1 cellular context compared by ENCODE assay signal in the genomic region with DNA sequence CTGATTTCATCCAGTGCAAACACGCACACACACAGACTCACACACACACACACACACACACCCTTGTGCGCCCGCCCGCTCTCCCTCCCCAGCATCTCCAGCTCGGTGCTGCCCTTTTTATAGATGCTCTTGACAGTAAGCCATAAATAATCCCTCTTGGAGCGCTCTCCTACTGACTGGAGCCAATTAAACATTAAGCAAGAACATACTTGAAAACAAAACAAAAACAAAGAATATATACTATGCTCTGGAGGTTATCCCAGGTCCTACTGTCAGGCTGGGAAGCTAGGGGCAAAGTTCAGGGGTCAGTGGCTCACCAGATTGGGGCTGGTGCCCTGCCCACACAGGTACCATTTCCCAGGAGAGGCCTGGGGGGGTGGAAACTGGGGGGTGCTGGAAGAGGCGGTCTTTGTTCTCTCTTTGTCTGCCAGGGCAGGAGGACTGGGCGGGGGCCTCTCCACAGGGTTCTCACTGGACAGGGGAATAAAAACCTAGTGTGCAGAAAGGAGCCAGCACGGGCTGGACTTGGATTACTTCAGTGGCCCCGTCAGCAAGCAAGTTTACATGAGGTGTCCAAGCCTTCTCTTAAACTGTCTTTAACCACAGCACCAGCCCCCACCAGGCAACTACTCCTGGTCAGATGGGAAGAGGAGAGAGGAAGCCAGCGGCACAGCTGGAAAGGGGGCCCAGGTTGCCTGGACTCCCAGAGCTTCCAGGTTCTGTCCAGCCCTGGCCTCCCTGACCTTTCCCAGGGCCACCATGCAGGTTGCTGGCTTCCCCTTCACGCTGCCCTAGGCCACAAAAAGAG.
TF ChIP-seq lines count a peak whose summit lies in the region.

No MANE protein-coding gene starts in this region.

TF ChIP-seq in HepG2, 621 proteins besides CTCF, POLR2A, EP300 and RAD21 (continued from another document and continues in another):
- TF ChIP-seq, protein P1, sequence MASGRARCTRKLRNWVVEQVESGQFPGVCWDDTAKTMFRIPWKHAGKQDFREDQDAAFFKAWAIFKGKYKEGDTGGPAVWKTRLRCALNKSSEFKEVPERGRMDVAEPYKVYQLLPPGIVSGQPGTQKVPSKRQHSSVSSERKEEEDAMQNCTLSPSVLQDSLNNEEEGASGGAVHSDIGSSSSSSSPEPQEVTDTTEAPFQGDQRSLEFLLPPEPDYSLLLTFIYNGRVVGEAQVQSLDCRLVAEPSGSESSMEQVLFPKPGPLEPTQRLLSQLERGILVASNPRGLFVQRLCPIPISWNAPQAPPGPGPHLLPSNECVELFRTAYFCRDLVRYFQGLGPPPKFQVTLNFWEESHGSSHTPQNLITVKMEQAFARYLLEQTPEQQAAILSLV (CRISPR knock-in tag; IDR thresholded peaks at IDR 0.05; ENCODE audit: borderline replicate concordance): no peak
- TF ChIP-seq, protein P2, sequence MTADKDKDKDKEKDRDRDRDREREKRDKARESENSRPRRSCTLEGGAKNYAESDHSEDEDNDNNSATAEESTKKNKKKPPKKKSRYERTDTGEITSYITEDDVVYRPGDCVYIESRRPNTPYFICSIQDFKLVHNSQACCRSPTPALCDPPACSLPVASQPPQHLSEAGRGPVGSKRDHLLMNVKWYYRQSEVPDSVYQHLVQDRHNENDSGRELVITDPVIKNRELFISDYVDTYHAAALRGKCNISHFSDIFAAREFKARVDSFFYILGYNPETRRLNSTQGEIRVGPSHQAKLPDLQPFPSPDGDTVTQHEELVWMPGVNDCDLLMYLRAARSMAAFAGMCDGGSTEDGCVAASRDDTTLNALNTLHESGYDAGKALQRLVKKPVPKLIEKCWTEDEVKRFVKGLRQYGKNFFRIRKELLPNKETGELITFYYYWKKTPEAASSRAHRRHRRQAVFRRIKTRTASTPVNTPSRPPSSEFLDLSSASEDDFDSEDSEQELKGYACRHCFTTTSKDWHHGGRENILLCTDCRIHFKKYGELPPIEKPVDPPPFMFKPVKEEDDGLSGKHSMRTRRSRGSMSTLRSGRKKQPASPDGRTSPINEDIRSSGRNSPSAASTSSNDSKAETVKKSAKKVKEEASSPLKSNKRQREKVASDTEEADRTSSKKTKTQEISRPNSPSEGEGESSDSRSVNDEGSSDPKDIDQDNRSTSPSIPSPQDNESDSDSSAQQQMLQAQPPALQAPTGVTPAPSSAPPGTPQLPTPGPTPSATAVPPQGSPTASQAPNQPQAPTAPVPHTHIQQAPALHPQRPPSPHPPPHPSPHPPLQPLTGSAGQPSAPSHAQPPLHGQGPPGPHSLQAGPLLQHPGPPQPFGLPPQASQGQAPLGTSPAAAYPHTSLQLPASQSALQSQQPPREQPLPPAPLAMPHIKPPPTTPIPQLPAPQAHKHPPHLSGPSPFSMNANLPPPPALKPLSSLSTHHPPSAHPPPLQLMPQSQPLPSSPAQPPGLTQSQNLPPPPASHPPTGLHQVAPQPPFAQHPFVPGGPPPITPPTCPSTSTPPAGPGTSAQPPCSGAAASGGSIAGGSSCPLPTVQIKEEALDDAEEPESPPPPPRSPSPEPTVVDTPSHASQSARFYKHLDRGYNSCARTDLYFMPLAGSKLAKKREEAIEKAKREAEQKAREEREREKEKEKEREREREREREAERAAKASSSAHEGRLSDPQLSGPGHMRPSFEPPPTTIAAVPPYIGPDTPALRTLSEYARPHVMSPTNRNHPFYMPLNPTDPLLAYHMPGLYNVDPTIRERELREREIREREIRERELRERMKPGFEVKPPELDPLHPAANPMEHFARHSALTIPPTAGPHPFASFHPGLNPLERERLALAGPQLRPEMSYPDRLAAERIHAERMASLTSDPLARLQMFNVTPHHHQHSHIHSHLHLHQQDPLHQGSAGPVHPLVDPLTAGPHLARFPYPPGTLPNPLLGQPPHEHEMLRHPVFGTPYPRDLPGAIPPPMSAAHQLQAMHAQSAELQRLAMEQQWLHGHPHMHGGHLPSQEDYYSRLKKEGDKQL (CRISPR knock-in tag; IDR thresholded peaks at IDR 0.05; ENCODE audit: low read depth): no peak
- no peak for TF ChIP-seq ZBTB20 (CRISPR knock-in tag; IDR thresholded peaks at IDR 0.05; ENCODE audit: borderline replicate concordance, low read depth)
- no peak for TF ChIP-seq ZNF616 (CRISPR knock-in tag; IDR thresholded peaks at IDR 0.05; ENCODE audit: low read depth)
- TF ChIP-seq, protein P3, sequence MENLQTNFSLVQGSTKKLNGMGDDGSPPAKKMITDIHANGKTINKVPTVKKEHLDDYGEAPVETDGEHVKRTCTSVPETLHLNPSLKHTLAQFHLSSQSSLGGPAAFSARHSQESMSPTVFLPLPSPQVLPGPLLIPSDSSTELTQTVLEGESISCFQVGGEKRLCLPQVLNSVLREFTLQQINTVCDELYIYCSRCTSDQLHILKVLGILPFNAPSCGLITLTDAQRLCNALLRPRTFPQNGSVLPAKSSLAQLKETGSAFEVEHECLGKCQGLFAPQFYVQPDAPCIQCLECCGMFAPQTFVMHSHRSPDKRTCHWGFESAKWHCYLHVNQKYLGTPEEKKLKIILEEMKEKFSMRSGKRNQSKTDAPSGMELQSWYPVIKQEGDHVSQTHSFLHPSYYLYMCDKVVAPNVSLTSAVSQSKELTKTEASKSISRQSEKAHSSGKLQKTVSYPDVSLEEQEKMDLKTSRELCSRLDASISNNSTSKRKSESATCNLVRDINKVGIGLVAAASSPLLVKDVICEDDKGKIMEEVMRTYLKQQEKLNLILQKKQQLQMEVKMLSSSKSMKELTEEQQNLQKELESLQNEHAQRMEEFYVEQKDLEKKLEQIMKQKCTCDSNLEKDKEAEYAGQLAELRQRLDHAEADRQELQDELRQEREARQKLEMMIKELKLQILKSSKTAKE (CRISPR knock-in tag; IDR thresholded peaks at IDR 0.05; ENCODE audit: borderline replicate concordance): peak; percentile 54; the same call in 1 of the 2 replicates
- no peak for TF ChIP-seq REL (CRISPR knock-in tag; conservative IDR thresholded peaks at IDR 0.05)
- no peak for TF ChIP-seq DNMT3B (CRISPR knock-in tag; conservative IDR thresholded peaks at IDR 0.05)
- TF ChIP-seq, protein P4, sequence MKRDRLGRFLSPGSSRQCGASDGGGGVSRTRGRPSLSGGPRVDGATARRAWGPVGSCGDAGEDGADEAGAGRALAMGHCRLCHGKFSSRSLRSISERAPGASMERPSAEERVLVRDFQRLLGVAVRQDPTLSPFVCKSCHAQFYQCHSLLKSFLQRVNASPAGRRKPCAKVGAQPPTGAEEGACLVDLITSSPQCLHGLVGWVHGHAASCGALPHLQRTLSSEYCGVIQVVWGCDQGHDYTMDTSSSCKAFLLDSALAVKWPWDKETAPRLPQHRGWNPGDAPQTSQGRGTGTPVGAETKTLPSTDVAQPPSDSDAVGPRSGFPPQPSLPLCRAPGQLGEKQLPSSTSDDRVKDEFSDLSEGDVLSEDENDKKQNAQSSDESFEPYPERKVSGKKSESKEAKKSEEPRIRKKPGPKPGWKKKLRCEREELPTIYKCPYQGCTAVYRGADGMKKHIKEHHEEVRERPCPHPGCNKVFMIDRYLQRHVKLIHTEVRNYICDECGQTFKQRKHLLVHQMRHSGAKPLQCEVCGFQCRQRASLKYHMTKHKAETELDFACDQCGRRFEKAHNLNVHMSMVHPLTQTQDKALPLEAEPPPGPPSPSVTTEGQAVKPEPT (CRISPR knock-in tag; IDR thresholded peaks at IDR 0.05; ENCODE audit: low read depth): 0 out of 2 replicates have a peak, but pooled peaks have one; percentile 30
- TF ChIP-seq ZNF383 (CRISPR knock-in tag; IDR thresholded peaks at IDR 0.05; ENCODE audit: borderline replicate concordance): no peak
- TF ChIP-seq RARG (CRISPR knock-in tag; IDR thresholded peaks at IDR 0.05; ENCODE audit: low read depth): 0 out of 2 replicates have a peak, but pooled peaks have one; percentile 71
- no peak for TF ChIP-seq ZKSCAN8 (CRISPR knock-in tag; IDR thresholded peaks at IDR 0.05; ENCODE audit: borderline replicate concordance)
- no peak for TF ChIP-seq ZNF138 (CRISPR knock-in tag; IDR thresholded peaks at IDR 0.05; ENCODE audit: low read depth)
- TF ChIP-seq, protein P5, sequence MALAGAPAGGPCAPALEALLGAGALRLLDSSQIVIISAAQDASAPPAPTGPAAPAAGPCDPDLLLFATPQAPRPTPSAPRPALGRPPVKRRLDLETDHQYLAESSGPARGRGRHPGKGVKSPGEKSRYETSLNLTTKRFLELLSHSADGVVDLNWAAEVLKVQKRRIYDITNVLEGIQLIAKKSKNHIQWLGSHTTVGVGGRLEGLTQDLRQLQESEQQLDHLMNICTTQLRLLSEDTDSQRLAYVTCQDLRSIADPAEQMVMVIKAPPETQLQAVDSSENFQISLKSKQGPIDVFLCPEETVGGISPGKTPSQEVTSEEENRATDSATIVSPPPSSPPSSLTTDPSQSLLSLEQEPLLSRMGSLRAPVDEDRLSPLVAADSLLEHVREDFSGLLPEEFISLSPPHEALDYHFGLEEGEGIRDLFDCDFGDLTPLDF (CRISPR knock-in tag; IDR thresholded peaks at IDR 0.05): no peak
- TF ChIP-seq SMAD1 (CRISPR knock-in tag; IDR thresholded peaks at IDR 0.05; ENCODE audit: borderline replicate concordance, low read depth): no peak
- TF ChIP-seq, protein P6, sequence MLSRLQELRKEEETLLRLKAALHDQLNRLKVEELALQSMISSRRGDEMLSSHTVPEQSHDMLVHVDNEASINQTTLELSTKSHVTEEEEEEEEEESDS (CRISPR knock-in tag; IDR thresholded peaks at IDR 0.05; ENCODE audit: borderline replicate concordance): no peak; the same call in 1 of the 2 replicates
- TF ChIP-seq MATR3 (CRISPR knock-in tag; IDR thresholded peaks at IDR 0.05): no peak
- no peak for TF ChIP-seq MTF2 (CRISPR knock-in tag; IDR thresholded peaks at IDR 0.05; ENCODE audit: borderline replicate concordance)
- no peak for TF ChIP-seq ZNF17 (CRISPR knock-in tag; IDR thresholded peaks at IDR 0.05)
- no peak for TF ChIP-seq ZNF496 (CRISPR knock-in tag; IDR thresholded peaks at IDR 0.05; ENCODE audit: insufficient replicate concordance)
- peak; percentile 91 for TF ChIP-seq ZEB1 (IDR thresholded peaks at IDR 0.05; ENCODE audit: insufficient replicate concordance, low read depth)
- TF ChIP-seq, protein P7, sequence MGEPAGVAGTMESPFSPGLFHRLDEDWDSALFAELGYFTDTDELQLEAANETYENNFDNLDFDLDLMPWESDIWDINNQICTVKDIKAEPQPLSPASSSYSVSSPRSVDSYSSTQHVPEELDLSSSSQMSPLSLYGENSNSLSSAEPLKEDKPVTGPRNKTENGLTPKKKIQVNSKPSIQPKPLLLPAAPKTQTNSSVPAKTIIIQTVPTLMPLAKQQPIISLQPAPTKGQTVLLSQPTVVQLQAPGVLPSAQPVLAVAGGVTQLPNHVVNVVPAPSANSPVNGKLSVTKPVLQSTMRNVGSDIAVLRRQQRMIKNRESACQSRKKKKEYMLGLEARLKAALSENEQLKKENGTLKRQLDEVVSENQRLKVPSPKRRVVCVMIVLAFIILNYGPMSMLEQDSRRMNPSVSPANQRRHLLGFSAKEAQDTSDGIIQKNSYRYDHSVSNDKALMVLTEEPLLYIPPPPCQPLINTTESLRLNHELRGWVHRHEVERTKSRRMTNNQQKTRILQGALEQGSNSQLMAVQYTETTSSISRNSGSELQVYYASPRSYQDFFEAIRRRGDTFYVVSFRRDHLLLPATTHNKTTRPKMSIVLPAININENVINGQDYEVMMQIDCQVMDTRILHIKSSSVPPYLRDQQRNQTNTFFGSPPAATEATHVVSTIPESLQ (CRISPR knock-in tag; conservative IDR thresholded peaks at IDR 0.05): no peak
- peak; percentile 49; the same call in 1 of the 2 replicates for TF ChIP-seq DPF2 (CRISPR knock-in tag; IDR thresholded peaks at IDR 0.05; ENCODE audit: borderline replicate concordance, low read depth)
- TF ChIP-seq ZNF367 (CRISPR knock-in tag; IDR thresholded peaks at IDR 0.05; ENCODE audit: borderline replicate concordance): no peak
- TF ChIP-seq ATRX (CRISPR knock-in tag; IDR thresholded peaks at IDR 0.05; ENCODE audit: borderline replicate concordance): no peak
- TF ChIP-seq NAIF1 (CRISPR knock-in tag; IDR thresholded peaks at IDR 0.05; ENCODE audit: borderline replicate concordance): no peak
- TF ChIP-seq RFXANK (CRISPR knock-in tag; IDR thresholded peaks at IDR 0.05): no peak
- TF ChIP-seq RBM22 (optimal IDR thresholded peaks at IDR 0.05; ENCODE audit: low read length): no peak
- TF ChIP-seq ZSCAN25 (CRISPR knock-in tag; IDR thresholded peaks at IDR 0.05): 0 out of 2 replicates have a peak, but pooled peaks have one; percentile 14
- TF ChIP-seq, protein P8, sequence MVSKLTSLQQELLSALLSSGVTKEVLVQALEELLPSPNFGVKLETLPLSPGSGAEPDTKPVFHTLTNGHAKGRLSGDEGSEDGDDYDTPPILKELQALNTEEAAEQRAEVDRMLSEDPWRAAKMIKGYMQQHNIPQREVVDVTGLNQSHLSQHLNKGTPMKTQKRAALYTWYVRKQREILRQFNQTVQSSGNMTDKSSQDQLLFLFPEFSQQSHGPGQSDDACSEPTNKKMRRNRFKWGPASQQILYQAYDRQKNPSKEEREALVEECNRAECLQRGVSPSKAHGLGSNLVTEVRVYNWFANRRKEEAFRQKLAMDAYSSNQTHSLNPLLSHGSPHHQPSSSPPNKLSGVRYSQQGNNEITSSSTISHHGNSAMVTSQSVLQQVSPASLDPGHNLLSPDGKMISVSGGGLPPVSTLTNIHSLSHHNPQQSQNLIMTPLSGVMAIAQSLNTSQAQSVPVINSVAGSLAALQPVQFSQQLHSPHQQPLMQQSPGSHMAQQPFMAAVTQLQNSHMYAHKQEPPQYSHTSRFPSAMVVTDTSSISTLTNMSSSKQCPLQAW (CRISPR knock-in tag; IDR thresholded peaks at IDR 0.05): peak; percentile 35; the same call in 1 of the 2 replicates
- peak; percentile 42; the same call in 1 of the 2 replicates for TF ChIP-seq THAP11 (CRISPR knock-in tag; IDR thresholded peaks at IDR 0.05)
- TF ChIP-seq ZBTB21 (CRISPR knock-in tag; IDR thresholded peaks at IDR 0.05): no peak
- peak; percentile 94; the same call in 1 of the 2 replicates for TF ChIP-seq ZNF350 (CRISPR knock-in tag; IDR thresholded peaks at IDR 0.05; ENCODE audit: borderline replicate concordance, low read depth)
- TF ChIP-seq JUN (CRISPR knock-in tag; IDR thresholded peaks at IDR 0.05): no peak
- TF ChIP-seq, protein P9, sequence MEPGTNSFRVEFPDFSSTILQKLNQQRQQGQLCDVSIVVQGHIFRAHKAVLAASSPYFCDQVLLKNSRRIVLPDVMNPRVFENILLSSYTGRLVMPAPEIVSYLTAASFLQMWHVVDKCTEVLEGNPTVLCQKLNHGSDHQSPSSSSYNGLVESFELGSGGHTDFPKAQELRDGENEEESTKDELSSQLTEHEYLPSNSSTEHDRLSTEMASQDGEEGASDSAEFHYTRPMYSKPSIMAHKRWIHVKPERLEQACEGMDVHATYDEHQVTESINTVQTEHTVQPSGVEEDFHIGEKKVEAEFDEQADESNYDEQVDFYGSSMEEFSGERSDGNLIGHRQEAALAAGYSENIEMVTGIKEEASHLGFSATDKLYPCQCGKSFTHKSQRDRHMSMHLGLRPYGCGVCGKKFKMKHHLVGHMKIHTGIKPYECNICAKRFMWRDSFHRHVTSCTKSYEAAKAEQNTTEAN (CRISPR knock-in tag; conservative IDR thresholded peaks at IDR 0.05): no peak
- TF ChIP-seq NCOR1 (IDR thresholded peaks at IDR 0.05; ENCODE audit: borderline replicate concordance, low read length): peak; percentile 96
- TF ChIP-seq, protein P10, sequence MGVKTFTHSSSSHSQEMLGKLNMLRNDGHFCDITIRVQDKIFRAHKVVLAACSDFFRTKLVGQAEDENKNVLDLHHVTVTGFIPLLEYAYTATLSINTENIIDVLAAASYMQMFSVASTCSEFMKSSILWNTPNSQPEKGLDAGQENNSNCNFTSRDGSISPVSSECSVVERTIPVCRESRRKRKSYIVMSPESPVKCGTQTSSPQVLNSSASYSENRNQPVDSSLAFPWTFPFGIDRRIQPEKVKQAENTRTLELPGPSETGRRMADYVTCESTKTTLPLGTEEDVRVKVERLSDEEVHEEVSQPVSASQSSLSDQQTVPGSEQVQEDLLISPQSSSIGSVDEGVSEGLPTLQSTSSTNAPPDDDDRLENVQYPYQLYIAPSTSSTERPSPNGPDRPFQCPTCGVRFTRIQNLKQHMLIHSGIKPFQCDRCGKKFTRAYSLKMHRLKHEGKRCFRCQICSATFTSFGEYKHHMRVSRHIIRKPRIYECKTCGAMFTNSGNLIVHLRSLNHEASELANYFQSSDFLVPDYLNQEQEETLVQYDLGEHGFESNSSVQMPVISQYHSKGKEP (CRISPR knock-in tag; IDR thresholded peaks at IDR 0.05): no peak
